ENCODE assay signal across 9 cellular contexts in genomic region chr9:130825051-130825651, GRCh38. TPM values are rescaled to one million over a fixed set of nuclear protein-coding genes. Genes with fewer than 3 reads are reported as not detected.
DNase-seq lines count a peak whose midpoint lies in the region; ATAC-seq and TF ChIP-seq lines count a peak whose summit lies in the region.
"Had no signal": no experiment of that assay in that cellular context is flagged by ENCODE, and none has a peak within 500 bp of the region (broad histone marks: within the 10 kb centered on the region; RNA-seq: fewer than 3 reads in every experiment).

No MANE protein-coding gene starts in this region.

- 0% methylated on average over 1 of the region's 1 CpG; no CpG with 5 or more reads in 1 of the 2 experiments for WGBS in ectodermal cell, 2 experiments

- H3K9me3 Mint-ChIP-seq in CD8-positive, alpha-beta memory T cell: peaks cover 2 to 7% (median 7%) of the 10 kb centered on the region in 5 donors
- H3K9me3 Mint-ChIP-seq in nephron: peaks cover 8% of the 10 kb centered on the region
- H3K9me3 Mint-ChIP-seq in stimulated activated naive B cell treated with anti-CD40 and anti-IgM and Interleukin-4, amounts not matched to agents 10 μg/mL and 1 μg/mL and 100 μg/mL, for 72 hours: peaks cover 0 to 3% of the 10 kb centered on the region in 2 donors

- no peak for DNase-seq in CD8-positive, alpha-beta memory T cell
- DNase-seq in NCI-H2171 (lab: John Stamatoyannopoulos, UW): peak; percentile 76
- no peak for DNase-seq in ureter (ENCODE audit: low spot score)
- no peak for DNase-seq in NCI-H187 treated with DMSO at 0.1 percent for 48 hours (lab: John Stamatoyannopoulos, UW)
- no peak for DNase-seq in stimulated activated naive B cell treated with anti-CD40 and anti-IgM and Interleukin-4, amounts not matched to agents 10 μg/mL and 1 μg/mL and 100 μg/mL, for 72 hours

- ATAC-seq in HG02588 (IDR thresholded peaks at IDR 0.05; ENCODE audit: unreplicated experiment): no peak
- no peak for ATAC-seq in stimulated activated naive B cell treated with anti-CD40 and anti-IgM and Interleukin-4, amounts not matched to agents 10 μg/mL and 1 μg/mL and 100 μg/mL, for 72 hours (replicated peaks)

- H3K27me3 ChIP-seq in CD8-positive, alpha-beta memory T cell (ENCODE audit: insufficient read depth, low read length, poor library complexity, severe bottlenecking): no peaks in the 10 kb centered on the region
- H3K27me3 ChIP-seq in ectodermal cell (ENCODE audit: control insufficient read depth, insufficient read depth, low read length, poor library complexity, severe bottlenecking): no peaks in the 10 kb centered on the region
- H3K27me3 ChIP-seq: adrenal gland had no signal

- CTCF ChIA-PET in CD8-positive, alpha-beta memory T cell (lab: Charles Lee): interaction anchor here (1.8 kb wide), 1 partner anchor 9 kb away, joined by 6 read pairs; the partner anchor contains the start of gene ABL1

- H3K27ac Mint-ChIP-seq in CD8-positive, alpha-beta memory T cell: peak overlapping the region in 1 of 8 donors; percentile 31
- H3K27ac Mint-ChIP-seq in nephron: peak overlapping the region; percentile 91 to 96 (median 92)
- no peak overlapping the region for H3K27ac Mint-ChIP-seq in stimulated activated naive B cell treated with anti-CD40 and anti-IgM and Interleukin-4, amounts not matched to agents 10 μg/mL and 1 μg/mL and 100 μg/mL, for 72 hours

- H3K9me3 ChIP-seq in CD8-positive, alpha-beta memory T cell (ENCODE audit: low read length): no peaks in the 10 kb centered on the region
- H3K9me3 ChIP-seq in ectodermal cell (ENCODE audit: control insufficient read depth, low read length): no peaks in the 10 kb centered on the region
- H3K9me3 ChIP-seq: adrenal gland had no signal

- no peaks in the 10 kb centered on the region for H3K36me3 ChIP-seq in CD8-positive, alpha-beta memory T cell (ENCODE audit: insufficient read depth, low read length)
- no peaks in the 10 kb centered on the region for H3K36me3 ChIP-seq in ectodermal cell (ENCODE audit: control insufficient read depth, insufficient read depth, low read length)
- H3K36me3 ChIP-seq: adrenal gland had no signal

- H3K27ac ChIP-seq in CD8-positive, alpha-beta memory T cell (ENCODE audit: low read depth, low read length): peak overlapping the region; percentile 66
- peak overlapping the region; percentile 98 for H3K27ac ChIP-seq in ectodermal cell (ENCODE audit: insufficient read depth, low read depth, low read length, poor library complexity, severe bottlenecking)

- POLR2A ChIA-PET in CD8-positive, alpha-beta memory T cell (lab: Charles Lee): no interaction called here

- H3K4me1 Mint-ChIP-seq in CD8-positive, alpha-beta memory T cell: peaks cover 5 to 9% (median 8%) of the 10 kb centered on the region in 3 donors
- H3K4me1 Mint-ChIP-seq in nephron: peaks cover 68% of the 10 kb centered on the region
- H3K4me1 Mint-ChIP-seq in stimulated activated naive B cell treated with anti-CD40 and anti-IgM and Interleukin-4, amounts not matched to agents 10 μg/mL and 1 μg/mL and 100 μg/mL, for 72 hours: peaks cover 3 to 13% of the 10 kb centered on the region in 2 donors

- no peak overlapping the region for H3K4me3 ChIP-seq in CD8-positive, alpha-beta memory T cell (ENCODE audit: low read length)
- peak overlapping the region; percentile 13 for H3K4me3 ChIP-seq in ectodermal cell (ENCODE audit: insufficient read depth, low read depth, low read length)
- H3K4me3 ChIP-seq: adrenal gland had no signal

- no peak overlapping the region for H3K4me3 Mint-ChIP-seq in CD8-positive, alpha-beta memory T cell
- peak overlapping the region; percentile 29 to 61 (median 51) for H3K4me3 Mint-ChIP-seq in nephron
- no peak overlapping the region for H3K4me3 Mint-ChIP-seq in stimulated activated naive B cell treated with anti-CD40 and anti-IgM and Interleukin-4, amounts not matched to agents 10 μg/mL and 1 μg/mL and 100 μg/mL, for 72 hours

- H3K4me1 ChIP-seq in CD8-positive, alpha-beta memory T cell (ENCODE audit: insufficient read depth, low read length): peaks cover 10% of the 10 kb centered on the region
- peaks cover 38% of the 10 kb centered on the region for H3K4me1 ChIP-seq in ectodermal cell (ENCODE audit: control insufficient read depth, insufficient read depth, low read length)

- no peaks in the 10 kb centered on the region for H3K27me3 Mint-ChIP-seq in CD8-positive, alpha-beta memory T cell
- H3K27me3 Mint-ChIP-seq in nephron (ENCODE audit: low read depth): peaks cover 5% of the 10 kb centered on the region
- H3K27me3 Mint-ChIP-seq in stimulated activated naive B cell treated with anti-CD40 and anti-IgM and Interleukin-4, amounts not matched to agents 10 μg/mL and 1 μg/mL and 100 μg/mL, for 72 hours: no peaks in the 10 kb centered on the region

- no peak for TF ChIP-seq CTCF in nephron (IDR thresholded peaks at IDR 0.05; ENCODE audit: unreplicated experiment in 3 of 3)

- peaks cover 0 to 8% (median 7%) of the 10 kb centered on the region in 3 donors for H3K36me3 Mint-ChIP-seq in CD8-positive, alpha-beta memory T cell
- peaks cover 10% of the 10 kb centered on the region for H3K36me3 Mint-ChIP-seq in nephron (ENCODE audit: low read depth)
- H3K36me3 Mint-ChIP-seq in stimulated activated naive B cell treated with anti-CD40 and anti-IgM and Interleukin-4, amounts not matched to agents 10 μg/mL and 1 μg/mL and 100 μg/mL, for 72 hours: peaks cover 4 to 10% of the 10 kb centered on the region in 2 donors

RNA-seq across cellular contexts. Expression of gene ABL1, which starts 9.9 kb away (rescaled TPM):
- total RNA-seq in CD8-positive, alpha-beta memory T cell: 10 to 100 TPM; 38.8 to 39.3 TPM
- polyA plus RNA-seq in CD8-positive, alpha-beta memory T cell: 16.3 TPM
- 102 TPM for polyA plus RNA-seq in ectodermal cell (2013, experiment 1 of 4)
- polyA plus RNA-seq in ectodermal cell (2013, experiment 2 of 4): 111 TPM
- 67.2 TPM for polyA plus RNA-seq in ectodermal cell (2013, experiment 3 of 4)
- polyA plus RNA-seq in ectodermal cell (2013, experiment 4 of 4): 73.6 TPM
- total RNA-seq in ureter: 72.6 TPM

Comparison
In these comparisons a context has a peak if more than half of its experiments do, and no peak if none do; other contexts are left out.
1. H3K4me3 Mint-ChIP-seq: peak in nephron (3 of 3); none in CD8-positive, alpha-beta memory T cell (0 of 7) and stimulated activated naive B cell treated with anti-CD40 and anti-IgM and Interleukin-4, amounts not matched to agents 10 μg/mL and 1 μg/mL and 100 μg/mL, for 72 hours (0 of 2).